ENCODE assay signal across 8 cellular contexts in the genomic region with DNA sequence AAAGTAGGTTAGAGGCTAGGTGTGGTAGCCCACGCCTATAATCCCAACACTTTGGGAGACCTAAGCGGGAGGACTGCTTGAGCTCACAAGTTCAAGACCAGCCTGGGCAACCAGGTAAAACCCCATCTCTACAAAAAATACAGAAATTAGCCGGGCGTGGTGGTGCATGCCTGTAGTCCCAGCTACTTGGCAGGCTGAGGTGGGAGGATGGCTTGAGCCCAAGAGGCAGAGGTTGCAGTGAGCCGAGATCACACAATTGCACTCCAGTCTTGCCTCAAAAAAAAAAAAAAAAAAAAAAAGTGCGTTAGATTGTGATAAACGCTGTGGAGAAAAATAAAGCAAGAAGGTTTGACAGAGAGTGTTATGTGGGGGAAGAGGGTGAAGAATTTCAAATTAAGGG. TPM values are rescaled to one million over a fixed set of nuclear protein-coding genes. Genes with fewer than 3 reads are reported as not detected.
DNase-seq lines count a peak whose midpoint lies in the region; ATAC-seq and TF ChIP-seq lines count a peak whose summit lies in the region.
"Not testable (repeated sequence)": the region's sequence is repeated elsewhere in the genome, so short reads cannot be mapped to it uniquely, and the experiment has no call there.

No MANE protein-coding gene starts in this region.

- not testable (repeated sequence) for TF ChIP-seq POLR2A in thyroid gland (IDR thresholded peaks at IDR 0.05)

- CTCF ChIA-PET in CD8-positive, alpha-beta T cell (lab: Charles Lee) = interaction anchor here (1.3 to 1.5 kb wide), 2 partner anchors 42 to 118 kb away, joined by 4 to 6 read pairs; no protein-coding TSS in a partner anchor
- CTCF ChIA-PET in activated CD4-positive, alpha-beta T cell treated with anti-CD3 and anti-CD28 coated beads for 36 hours (lab: Charles Lee) = interaction anchor here (0.6 kb wide), 1 partner anchor 56 kb away, joined by 3 read pairs; no protein-coding TSS in a partner anchor

- peak overlapping the region; percentile 82 for H3K27ac Mint-ChIP-seq in CD8-positive, alpha-beta T cell
- H3K27ac Mint-ChIP-seq in activated CD4-positive, alpha-beta T cell treated with anti-CD3 and anti-CD28 coated beads for 36 hours = peak overlapping the region; percentile 39
- H3K27ac Mint-ChIP-seq in activated T-cell treated with anti-CD3 and anti-CD28 coated beads, Interleukin-2, amount 50 U/mL, for 72 hours = peak overlapping the region; percentile 4
- peak overlapping the region; percentile 84 for H3K27ac Mint-ChIP-seq in activated naive CD8-positive, alpha-beta T cell
- peak overlapping the region; percentile 37 to 77 for H3K27ac Mint-ChIP-seq in effector memory CD8-positive, alpha-beta T cell
- H3K27ac Mint-ChIP-seq in naive thymus-derived CD8-positive, alpha-beta T cell = peak overlapping the region; percentile 5 to 93 (median 80)

- not testable (repeated sequence) for H3K27me3 Mint-ChIP-seq in CD8-positive, alpha-beta T cell (ENCODE audit: low read depth); activated CD4-positive, alpha-beta T cell treated with anti-CD3 and anti-CD28 coated beads for 36 hours; activated T-cell treated with anti-CD3 and anti-CD28 coated beads, Interleukin-2, amount 50 U/mL, for 72 hours (ENCODE audit: low read depth); activated naive CD8-positive, alpha-beta T cell; effector memory CD8-positive, alpha-beta T cell; naive thymus-derived CD8-positive, alpha-beta T cell

- not testable (repeated sequence) for DNase-seq in CD8-positive, alpha-beta T cell; activated CD4-positive, alpha-beta T cell treated with anti-CD3 and anti-CD28 coated beads for 36 hours; activated T-cell treated with anti-CD3 and anti-CD28 coated beads, Interleukin-2, amount 50 U/mL, for 72 hours; effector memory CD8-positive, alpha-beta T cell; naive thymus-derived CD8-positive, alpha-beta T cell
- DNase-seq in left ventricle myocardium superior = peak; percentile 40
- DNase-seq in thyroid gland = peak; percentile 86 to 90

- intact Hi-C loops in CD8-positive, alpha-beta T cell (cut with DNase I, micrococcal nuclease); activated CD4-positive, alpha-beta T cell treated with anti-CD3 and anti-CD28 coated beads for 36 hours (cut with DNase I, micrococcal nuclease); left ventricle myocardium superior (cut with micrococcal nuclease); thyroid gland (cut with DNase I): not testable (repeated sequence)

- H3K27me3 ChIP-seq in CD8-positive, alpha-beta T cell (ENCODE audit: insufficient read depth, low read length); thyroid gland: not testable (repeated sequence)

- peaks cover 58% of the 10 kb centered on the region for H3K36me3 Mint-ChIP-seq in CD8-positive, alpha-beta T cell
- H3K36me3 Mint-ChIP-seq in activated CD4-positive, alpha-beta T cell treated with anti-CD3 and anti-CD28 coated beads for 36 hours (ENCODE audit: low read depth) = peaks cover 51% of the 10 kb centered on the region
- peaks cover 18 to 34% of the 10 kb centered on the region in 2 donors for H3K36me3 Mint-ChIP-seq in activated T-cell treated with anti-CD3 and anti-CD28 coated beads, Interleukin-2, amount 50 U/mL, for 72 hours (ENCODE audit: insufficient read depth in 2 of 2)
- peaks cover 26% of the 10 kb centered on the region for H3K36me3 Mint-ChIP-seq in activated naive CD8-positive, alpha-beta T cell
- not testable (repeated sequence) for H3K36me3 Mint-ChIP-seq in effector memory CD8-positive, alpha-beta T cell (ENCODE audit: insufficient read depth)
- H3K36me3 Mint-ChIP-seq in naive thymus-derived CD8-positive, alpha-beta T cell = peaks cover 17 to 55% (median 26%) of the 10 kb centered on the region in 3 donors

- H3K4me1 Mint-ChIP-seq in CD8-positive, alpha-beta T cell (ENCODE audit: low read depth) = peaks cover 87% of the 10 kb centered on the region
- peaks cover 83% of the 10 kb centered on the region for H3K4me1 Mint-ChIP-seq in activated CD4-positive, alpha-beta T cell treated with anti-CD3 and anti-CD28 coated beads for 36 hours
- H3K4me1 Mint-ChIP-seq in activated T-cell treated with anti-CD3 and anti-CD28 coated beads, Interleukin-2, amount 50 U/mL, for 72 hours (ENCODE audit: low read depth) = peaks cover 71% of the 10 kb centered on the region
- peaks cover 86% of the 10 kb centered on the region for H3K4me1 Mint-ChIP-seq in activated naive CD8-positive, alpha-beta T cell (ENCODE audit: low read depth)
- H3K4me1 Mint-ChIP-seq in effector memory CD8-positive, alpha-beta T cell (ENCODE audit: low read depth in 2 of 2) = peaks cover 61 to 76% of the 10 kb centered on the region in 2 donors
- H3K4me1 Mint-ChIP-seq in naive thymus-derived CD8-positive, alpha-beta T cell = peaks cover 56 to 92% (median 86%) of the 10 kb centered on the region in 4 donors

- POLR2A ChIA-PET in CD8-positive, alpha-beta T cell (lab: Charles Lee) = interaction anchor here (0.9 kb wide), 1 partner anchor 38 kb away, joined by 4 read pairs; no protein-coding TSS in a partner anchor
- POLR2A ChIA-PET in activated CD4-positive, alpha-beta T cell treated with anti-CD3 and anti-CD28 coated beads for 36 hours (lab: Charles Lee) = not testable (repeated sequence)
- POLR2A ChIA-PET in naive thymus-derived CD8-positive, alpha-beta T cell (lab: Charles Lee) = interaction anchor here (0.7 kb wide), 1 partner anchor 46 kb away, joined by 6 read pairs; no protein-coding TSS in a partner anchor

- H3K4me3 Mint-ChIP-seq in CD8-positive, alpha-beta T cell; activated CD4-positive, alpha-beta T cell treated with anti-CD3 and anti-CD28 coated beads for 36 hours; activated T-cell treated with anti-CD3 and anti-CD28 coated beads, Interleukin-2, amount 50 U/mL, for 72 hours; activated naive CD8-positive, alpha-beta T cell: not testable (repeated sequence)
- peak overlapping the region in 1 of 2 donors; percentile 2 for H3K4me3 Mint-ChIP-seq in effector memory CD8-positive, alpha-beta T cell
- H3K4me3 Mint-ChIP-seq in naive thymus-derived CD8-positive, alpha-beta T cell = peak overlapping the region in 3 of 10 donors; percentile 30 to 34 (median 32)

- ATAC-seq in CD8-positive, alpha-beta T cell; activated CD4-positive, alpha-beta T cell treated with anti-CD3 and anti-CD28 coated beads for 36 hours; activated T-cell treated with anti-CD3 and anti-CD28 coated beads, Interleukin-2, amount 50 U/mL, for 72 hours (replicated peaks in 1 of 2); effector memory CD8-positive, alpha-beta T cell (replicated peaks); naive thymus-derived CD8-positive, alpha-beta T cell: not testable (repeated sequence)
- ATAC-seq in left ventricle myocardium superior = peak; percentile 41

- 42 to 43% methylated on average over 7 of the region's 7 CpGs for WGBS in thyroid gland, 2 donors

- H3K9me3 Mint-ChIP-seq in CD8-positive, alpha-beta T cell = peaks cover 11% of the 10 kb centered on the region
- H3K9me3 Mint-ChIP-seq in activated CD4-positive, alpha-beta T cell treated with anti-CD3 and anti-CD28 coated beads for 36 hours (ENCODE audit: low read depth) = peaks cover 17% of the 10 kb centered on the region
- not testable (repeated sequence) for H3K9me3 Mint-ChIP-seq in activated T-cell treated with anti-CD3 and anti-CD28 coated beads, Interleukin-2, amount 50 U/mL, for 72 hours; effector memory CD8-positive, alpha-beta T cell
- H3K9me3 Mint-ChIP-seq in activated naive CD8-positive, alpha-beta T cell (ENCODE audit: low read depth) = peaks cover 13% of the 10 kb centered on the region
- H3K9me3 Mint-ChIP-seq in naive thymus-derived CD8-positive, alpha-beta T cell = peaks cover 0 to 11% (median 6%) of the 10 kb centered on the region in 9 donors

- peaks cover 69% of the 10 kb centered on the region for H3K4me1 ChIP-seq in CD8-positive, alpha-beta T cell (ENCODE audit: insufficient read depth, low read length)
- H3K4me1 ChIP-seq in thyroid gland = peaks cover 31 to 50% of the 10 kb centered on the region in 2 donors

- H3K4me3 ChIP-seq in CD8-positive, alpha-beta T cell (ENCODE audit: low read depth, low read length); thyroid gland (replicated peaks in 1 of 3): not testable (repeated sequence)

- H3K9me3 ChIP-seq in CD8-positive, alpha-beta T cell (ENCODE audit: low read length); thyroid gland: not testable (repeated sequence)

- not testable (repeated sequence) for TF ChIP-seq CTCF in CD8-positive, alpha-beta T cell (IDR thresholded peaks at IDR 0.05); thyroid gland (IDR thresholded peaks at IDR 0.05)

- not testable (repeated sequence) for H3K36me3 ChIP-seq in CD8-positive, alpha-beta T cell (ENCODE audit: insufficient read depth, low read length); thyroid gland

- not testable (repeated sequence) for H3K27ac ChIP-seq in CD8-positive, alpha-beta T cell (ENCODE audit: low read depth, low read length)
- peak overlapping the region; percentile 24 to 78 (median 70) for H3K27ac ChIP-seq in thyroid gland

RNA-seq across cellular contexts. Expression of gene AAK1, which starts 36.8 kb away (rescaled TPM):
- total RNA-seq in CD8-positive, alpha-beta T cell = 100 to 1,000 TPM; 156 to 174 TPM
- 100 to 1,000 TPM in 1 of 2 experiments, 10 to 100 TPM in 1; 95.9 to 104 TPM for total RNA-seq in activated CD4-positive, alpha-beta T cell treated with anti-CD3 and anti-CD28 coated beads for 36 hours
- total RNA-seq in activated T-cell treated with anti-CD3 and anti-CD28 coated beads, Interleukin-2, amount 50 U/mL, for 72 hours = 100 to 1,000 TPM; 134 to 137 TPM
- total RNA-seq in left ventricle myocardium superior (91.1 TPM), thyroid gland (100 to 1,000 TPM in 3 of 4 donors, 10 to 100 TPM in 1; 82.0 to 174 (median 144) TPM)
- 100 to 1,000 TPM; 216 to 222 TPM for total RNA-seq in naive thymus-derived CD8-positive, alpha-beta T cell
- 100 to 1,000 TPM in 1 of 3 donors, 10 to 100 TPM in 2; 59.8 to 106 (median 97.3) TPM for polyA plus RNA-seq in naive thymus-derived CD8-positive, alpha-beta T cell

Comparison
In these comparisons a context has a peak if more than half of its experiments do, and no peak if none do; other contexts are left out.
1. H3K27ac Mint-ChIP-seq: peak in every context shown above with its lines; median percentile 84 in activated naive CD8-positive, alpha-beta T cell; 82 in CD8-positive, alpha-beta T cell; 80 in naive thymus-derived CD8-positive, alpha-beta T cell; 57 in effector memory CD8-positive, alpha-beta T cell; 39 in activated CD4-positive, alpha-beta T cell treated with anti-CD3 and anti-CD28 coated beads for 36 hours; 4 in activated T-cell treated with anti-CD3 and anti-CD28 coated beads, Interleukin-2, amount 50 U/mL, for 72 hours.